In genomic region chr21:45739218-45740087, GRCh38 we compare ENCODE assay signal across 22 cellular contexts.
DNase-seq lines count a peak whose midpoint lies in the region; ATAC-seq and TF ChIP-seq lines count a peak whose summit lies in the region.
"Had no signal": no experiment of that assay in that cellular context is flagged by ENCODE, and none has a peak within 500 bp of the region (broad histone marks: within the 10 kb centered on the region; RNA-seq: fewer than 3 reads in every experiment).

No MANE protein-coding gene starts in this region.

- no peak overlapping the region for H3K4me3 Mint-ChIP-seq in activated CD4-positive, alpha-beta T cell treated with anti-CD3 and anti-CD28 coated beads for 36 hours
- no peak overlapping the region for H3K4me3 Mint-ChIP-seq in activated CD4-positive, alpha-beta T cell treated with anti-CD3 and anti-CD28 coated beads, Interleukin-2, amount 10 ng/mL, durations not matched to agents 7 days and 5 days
- H3K4me3 Mint-ChIP-seq in central memory CD8-positive, alpha-beta T cell = no peak overlapping the region
- H3K4me3 Mint-ChIP-seq: CD8-positive, alpha-beta memory T cell had no signal

- peaks cover 15% of the 10 kb centered on the region for H3K4me1 Mint-ChIP-seq in activated CD4-positive, alpha-beta T cell treated with anti-CD3 and anti-CD28 coated beads for 36 hours
- peaks cover 2% of the 10 kb centered on the region for H3K4me1 Mint-ChIP-seq in activated CD4-positive, alpha-beta T cell treated with anti-CD3 and anti-CD28 coated beads, Interleukin-2, amount 10 ng/mL, durations not matched to agents 7 days and 5 days
- peaks cover 3% of the 10 kb centered on the region for H3K4me1 Mint-ChIP-seq in central memory CD8-positive, alpha-beta T cell

- H4K20me1 ChIP-seq in Loucy (ENCODE audit: insufficient read depth, low read length, poor library complexity, severe bottlenecking) = no peaks in the 10 kb centered on the region

- no peak for TF ChIP-seq EP300 in esophagus muscularis mucosa (IDR thresholded peaks at IDR 0.05)

- no peak overlapping the region for H3K9ac ChIP-seq in Loucy (ENCODE audit: low read depth, low read length, poor library complexity, severe bottlenecking)

- peaks cover 5% of the 10 kb centered on the region; the same call in 1 of the 2 replicates for H3F3A ChIP-seq in Loucy (ENCODE audit: low read depth)

- H3K4me2 ChIP-seq in Loucy (ENCODE audit: low read depth, low read length, poor library complexity, severe bottlenecking) = peak overlapping the region; percentile 32

- intact Hi-C loops in activated CD4-positive, alpha-beta T cell treated with anti-CD3 and anti-CD28 coated beads for 36 hours (cut with DNase I, micrococcal nuclease) = no loop called here
- intact Hi-C loops in esophagus muscularis mucosa (cut with DNase I) = no loop called here

- POLR2A ChIA-PET in activated CD4-positive, alpha-beta T cell treated with anti-CD3 and anti-CD28 coated beads for 36 hours (lab: Charles Lee) = no interaction called here
- POLR2A ChIA-PET in activated CD4-positive, alpha-beta T cell treated with anti-CD3 and anti-CD28 coated beads, Interleukin-2, amount 10 ng/mL, durations not matched to agents 7 days and 5 days (lab: Charles Lee) = no interaction called here

- CTCF ChIA-PET in activated CD4-positive, alpha-beta T cell treated with anti-CD3 and anti-CD28 coated beads for 36 hours (lab: Charles Lee) = interaction anchor here (1.8 kb wide), 1 partner anchor 8 kb away, joined by 7 read pairs; no protein-coding TSS in a partner anchor
- CTCF ChIA-PET in activated CD4-positive, alpha-beta T cell treated with anti-CD3 and anti-CD28 coated beads, Interleukin-2, amount 10 ng/mL, durations not matched to agents 7 days and 5 days (lab: Charles Lee) = no interaction called here

- H3K27ac Mint-ChIP-seq in activated CD4-positive, alpha-beta T cell treated with anti-CD3 and anti-CD28 coated beads for 36 hours = peak overlapping the region; percentile 15
- no peak overlapping the region for H3K27ac Mint-ChIP-seq in activated CD4-positive, alpha-beta T cell treated with anti-CD3 and anti-CD28 coated beads, Interleukin-2, amount 10 ng/mL, durations not matched to agents 7 days and 5 days
- H3K27ac Mint-ChIP-seq in central memory CD8-positive, alpha-beta T cell (ENCODE audit: low read depth) = no peak overlapping the region

- no peak for TF ChIP-seq POLR2A in esophagus muscularis mucosa (IDR thresholded peaks at IDR 0.05; ENCODE audit: low read depth)

- no peaks in the 10 kb centered on the region for H3K36me3 ChIP-seq in Loucy (ENCODE audit: insufficient read depth, low read length)
- H3K36me3 ChIP-seq in esophagus muscularis mucosa = no peaks in the 10 kb centered on the region

- DNase-seq in activated CD4-positive, alpha-beta T cell treated with anti-CD3 and anti-CD28 coated beads for 36 hours = no peak
- DNase-seq in activated CD4-positive, alpha-beta T cell treated with anti-CD3 and anti-CD28 coated beads, Interleukin-2, amount 10 ng/mL, durations not matched to agents 7 days and 5 days = no peak
- DNase-seq in CMK (ENCODE audit: low read depth) (peak; percentile 84), esophagus muscularis mucosa (ENCODE audit: extremely low spot score) (no peak), NCI-H524 treated with DMSO at 0.1 percent for 48 hours (lab: John Stamatoyannopoulos, UW) (no peak)
- DNase-seq in central memory CD8-positive, alpha-beta T cell (ENCODE audit: low spot score in 2 of 2) = no peak
- DNase-seq: DMS79, HCEC 1CT, KBM-7, MV-4-11, NCI-H1417, NCI-H187, NCI-H2107, NCI-H510A, NCI-H82, OCI-M1, Right ventricle myocardium superior had no signal

- no peaks in the 10 kb centered on the region for H3K9me3 Mint-ChIP-seq in activated CD4-positive, alpha-beta T cell treated with anti-CD3 and anti-CD28 coated beads for 36 hours (ENCODE audit: low read depth)
- no peaks in the 10 kb centered on the region for H3K9me3 Mint-ChIP-seq in activated CD4-positive, alpha-beta T cell treated with anti-CD3 and anti-CD28 coated beads, Interleukin-2, amount 10 ng/mL, durations not matched to agents 7 days and 5 days
- no peaks in the 10 kb centered on the region for H3K9me3 Mint-ChIP-seq in central memory CD8-positive, alpha-beta T cell

- WGBS in esophagus muscularis mucosa = 81% methylated on average over 5 of the region's 5 CpGs

- peak overlapping the region; percentile 41; the same call in 1 of the 2 replicates for H2AFZ ChIP-seq in Loucy (ENCODE audit: low read length)

- H3K9me2 ChIP-seq in Loucy (replicated peaks; ENCODE audit: low read depth, low read length) = no peaks in the 10 kb centered on the region

- no peaks in the 10 kb centered on the region for H3K27me3 Mint-ChIP-seq in activated CD4-positive, alpha-beta T cell treated with anti-CD3 and anti-CD28 coated beads for 36 hours
- H3K27me3 Mint-ChIP-seq in activated CD4-positive, alpha-beta T cell treated with anti-CD3 and anti-CD28 coated beads, Interleukin-2, amount 10 ng/mL, durations not matched to agents 7 days and 5 days = no peaks in the 10 kb centered on the region
- peaks cover 17% of the 10 kb centered on the region for H3K27me3 Mint-ChIP-seq in central memory CD8-positive, alpha-beta T cell

- peak; percentile 39 for ATAC-seq in activated CD4-positive, alpha-beta T cell treated with anti-CD3 and anti-CD28 coated beads for 36 hours
- peak; percentile 67 for ATAC-seq in central memory CD8-positive, alpha-beta T cell (replicated peaks; ENCODE audit: extremely low read depth, poor library complexity, severe bottlenecking)
- ATAC-seq in HG03108 (IDR thresholded peaks at IDR 0.05; ENCODE audit: unreplicated experiment) = no peak

- TF ChIP-seq CTCF in Loucy (conservative IDR thresholded peaks at IDR 0.05; ENCODE audit: low read length) = no peak
- no peak for TF ChIP-seq CTCF in esophagus muscularis mucosa (IDR thresholded peaks at IDR 0.05)

- H3K27me3 ChIP-seq in Loucy (ENCODE audit: insufficient read depth, low read length, poor library complexity, severe bottlenecking) (no peaks in the 10 kb centered on the region), esophagus muscularis mucosa (no peaks in the 10 kb centered on the region)

- no peak overlapping the region for H3K27ac ChIP-seq in esophagus muscularis mucosa (replicated peaks in 1 of 4)
- H3K27ac ChIP-seq: 22Rv1, SK-N-MC had no signal

- no peaks in the 10 kb centered on the region for H3K79me2 ChIP-seq in Loucy (ENCODE audit: insufficient read depth, low read length)

- H3K9me3 ChIP-seq in Loucy (ENCODE audit: insufficient read depth, low read depth, low read length) (no peaks in the 10 kb centered on the region), esophagus muscularis mucosa (no peaks in the 10 kb centered on the region)

- no peaks in the 10 kb centered on the region for H3K36me3 Mint-ChIP-seq in activated CD4-positive, alpha-beta T cell treated with anti-CD3 and anti-CD28 coated beads for 36 hours (ENCODE audit: low read depth)
- H3K36me3 Mint-ChIP-seq in activated CD4-positive, alpha-beta T cell treated with anti-CD3 and anti-CD28 coated beads, Interleukin-2, amount 10 ng/mL, durations not matched to agents 7 days and 5 days (ENCODE audit: low read depth) = no peaks in the 10 kb centered on the region
- peaks cover 3% of the 10 kb centered on the region for H3K36me3 Mint-ChIP-seq in central memory CD8-positive, alpha-beta T cell (ENCODE audit: insufficient read depth)
- H3K36me3 Mint-ChIP-seq: CD8-positive, alpha-beta memory T cell had no signal

- H3K4me1 ChIP-seq in Loucy (ENCODE audit: insufficient read depth, low read length, poor library complexity, severe bottlenecking) (peaks cover 10% of the 10 kb centered on the region), esophagus muscularis mucosa (no peaks in the 10 kb centered on the region)

- peak overlapping the region; percentile 24 for H3K4me3 ChIP-seq in Loucy (ENCODE audit: low read length, poor library complexity, severe bottlenecking)
- H3K4me3 ChIP-seq in esophagus muscularis mucosa = no peak overlapping the region
- H3K4me3 ChIP-seq: SK-N-MC had no signal
